1 cellular context compared by ENCODE assay signal in the genomic region with DNA sequence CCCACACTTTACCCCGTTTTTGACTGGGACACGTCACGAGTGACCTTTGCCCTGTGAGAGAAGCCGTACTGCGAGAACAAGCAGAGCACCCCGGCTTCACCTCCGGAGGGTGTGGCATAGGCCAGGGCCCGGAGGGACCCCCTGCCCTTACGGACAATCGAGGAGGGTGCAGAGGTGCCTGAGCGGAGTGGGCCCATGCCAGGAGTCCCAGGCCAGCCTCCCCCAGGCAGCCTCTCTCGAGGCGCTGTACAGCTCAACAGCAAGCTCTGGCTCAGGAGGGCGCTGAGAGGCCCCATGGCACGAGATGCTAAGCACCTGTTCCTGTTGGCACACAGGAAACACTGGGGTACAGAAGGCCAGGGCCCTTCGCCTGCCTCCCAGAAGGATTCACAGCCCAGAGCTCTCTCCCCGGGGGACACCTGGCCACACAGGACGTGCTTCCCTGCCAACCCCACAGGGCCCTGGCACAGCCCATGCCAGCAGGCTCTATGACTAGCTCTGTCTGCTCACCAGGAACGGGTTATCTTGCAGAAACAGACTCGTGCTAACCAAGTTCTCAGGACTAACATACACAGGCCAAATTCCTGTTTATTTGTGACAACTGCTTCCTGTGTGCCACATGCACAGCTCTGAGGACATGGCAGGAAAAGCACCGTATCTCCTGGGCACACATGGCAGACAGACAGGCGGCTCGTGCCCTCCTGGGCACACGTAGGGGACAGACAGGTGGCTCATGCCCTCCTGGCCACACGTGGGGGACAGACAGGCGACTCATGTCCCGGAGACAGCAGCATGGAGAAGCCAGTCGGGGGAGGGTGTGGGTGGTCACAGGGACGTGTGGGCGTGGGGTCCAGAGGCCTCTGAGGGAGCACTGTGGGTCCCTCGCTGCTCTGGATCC.
A peak's percentile ranks its signal among the peaks of the same experiment; 100 is the strongest.
TF ChIP-seq lines count a peak whose summit lies in the region.

No MANE protein-coding gene starts in this region.

TF ChIP-seq in liver, 16 proteins besides CTCF, POLR2A, EP300 and RAD21 (continued from another document):
- TF ChIP-seq, protein P1, sequence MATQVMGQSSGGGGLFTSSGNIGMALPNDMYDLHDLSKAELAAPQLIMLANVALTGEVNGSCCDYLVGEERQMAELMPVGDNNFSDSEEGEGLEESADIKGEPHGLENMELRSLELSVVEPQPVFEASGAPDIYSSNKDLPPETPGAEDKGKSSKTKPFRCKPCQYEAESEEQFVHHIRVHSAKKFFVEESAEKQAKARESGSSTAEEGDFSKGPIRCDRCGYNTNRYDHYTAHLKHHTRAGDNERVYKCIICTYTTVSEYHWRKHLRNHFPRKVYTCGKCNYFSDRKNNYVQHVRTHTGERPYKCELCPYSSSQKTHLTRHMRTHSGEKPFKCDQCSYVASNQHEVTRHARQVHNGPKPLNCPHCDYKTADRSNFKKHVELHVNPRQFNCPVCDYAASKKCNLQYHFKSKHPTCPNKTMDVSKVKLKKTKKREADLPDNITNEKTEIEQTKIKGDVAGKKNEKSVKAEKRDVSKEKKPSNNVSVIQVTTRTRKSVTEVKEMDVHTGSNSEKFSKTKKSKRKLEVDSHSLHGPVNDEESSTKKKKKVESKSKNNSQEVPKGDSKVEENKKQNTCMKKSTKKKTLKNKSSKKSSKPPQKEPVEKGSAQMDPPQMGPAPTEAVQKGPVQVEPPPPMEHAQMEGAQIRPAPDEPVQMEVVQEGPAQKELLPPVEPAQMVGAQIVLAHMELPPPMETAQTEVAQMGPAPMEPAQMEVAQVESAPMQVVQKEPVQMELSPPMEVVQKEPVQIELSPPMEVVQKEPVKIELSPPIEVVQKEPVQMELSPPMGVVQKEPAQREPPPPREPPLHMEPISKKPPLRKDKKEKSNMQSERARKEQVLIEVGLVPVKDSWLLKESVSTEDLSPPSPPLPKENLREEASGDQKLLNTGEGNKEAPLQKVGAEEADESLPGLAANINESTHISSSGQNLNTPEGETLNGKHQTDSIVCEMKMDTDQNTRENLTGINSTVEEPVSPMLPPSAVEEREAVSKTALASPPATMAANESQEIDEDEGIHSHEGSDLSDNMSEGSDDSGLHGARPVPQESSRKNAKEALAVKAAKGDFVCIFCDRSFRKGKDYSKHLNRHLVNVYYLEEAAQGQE (IDR thresholded peaks at IDR 0.05), result peak; percentile 45
- peak; percentile 12 for TF ChIP-seq FOXA1 (IDR thresholded peaks at IDR 0.05)
- peak in 1 of 2 donors; percentile 59 for TF ChIP-seq GABPA (IDR thresholded peaks at IDR 0.05 in 1 of 2, conservative IDR thresholded peaks at IDR 0.05 in 1 of 2)
- TF ChIP-seq FOXA2 (IDR thresholded peaks at IDR 0.05), result peak; percentile 47
